In the genomic region with DNA sequence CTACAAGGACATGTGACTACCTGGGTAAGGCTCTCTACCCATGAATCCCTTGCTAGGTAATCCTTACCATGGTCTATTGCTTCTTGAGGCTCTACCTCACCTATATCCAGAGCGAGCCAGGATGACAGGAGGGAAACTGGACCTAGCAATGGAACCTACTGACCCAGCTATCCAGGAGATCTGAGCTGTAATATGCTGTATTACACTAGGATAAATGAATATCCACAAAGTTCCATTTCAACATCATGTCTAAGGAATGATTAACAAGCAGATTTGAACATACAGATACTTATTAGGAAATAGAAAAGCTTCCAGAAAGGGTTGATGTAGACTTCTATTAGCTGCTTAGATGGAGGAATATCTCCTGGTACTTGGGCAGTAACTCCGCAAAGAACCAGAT, we compare ENCODE assay signal across 16 cellular contexts.
A peak's percentile ranks its signal among the peaks of the same experiment; 100 is the strongest.
DNase-seq lines count a peak whose midpoint lies in the region; ATAC-seq, FAIRE-seq and TF ChIP-seq lines count a peak whose summit lies in the region.
"Had no signal": no experiment of that assay in that cellular context is flagged by ENCODE, and none has a peak within 500 bp of the region (broad histone marks: within the 10 kb centered on the region; RNA-seq: fewer than 3 reads in every experiment).

No MANE protein-coding gene starts in this region.

- peak overlapping the region; percentile 54 for H3K27ac Mint-ChIP-seq in T-helper 17 cell
- H3K27ac Mint-ChIP-seq: H9 had no signal

- H3K9me2 ChIP-seq in hepatocyte (replicated peaks; ENCODE audit: insufficient read depth), result no peaks in the 10 kb centered on the region

- H3K79me2 ChIP-seq in hepatocyte, result peaks cover 49% of the 10 kb centered on the region

- peaks cover 2% of the 10 kb centered on the region for H3K36me3 Mint-ChIP-seq in T-helper 17 cell (ENCODE audit: low read depth)

- no peak overlapping the region for H3K4me3 Mint-ChIP-seq in T-helper 17 cell
- H3K4me3 Mint-ChIP-seq: CD4-positive, alpha-beta memory T cell; H9 had no signal

- POLR2A ChIA-PET in A549 (lab: Yijun Ruan, JAX), result no interaction called here

- H3K4me3 ChIP-seq in A549 (no peak overlapping the region), hepatocyte (no peak overlapping the region), pancreas (no peak overlapping the region)

- no peaks in the 10 kb centered on the region for H4K20me1 ChIP-seq in hepatocyte (ENCODE audit: insufficient read depth, poor library complexity, severe bottlenecking)

- H3K27me3 ChIP-seq in hepatocyte (no peaks in the 10 kb centered on the region), pancreas (no peaks in the 10 kb centered on the region)

- ATAC-seq in A549, result no peak; a peak in 2 of 6 replicates
- ATAC-seq in T-helper 17 cell, result no peak
- ATAC-seq in pancreas, result peak in 3 of 4 donors; percentile 11 to 21 (median 18)
- ATAC-seq in GM18519 (IDR thresholded peaks at IDR 0.05; ENCODE audit: low FRiP score, unreplicated experiment), result no peak

- WGBS in A549 (ENCODE audit: missing lambda C conversion rate), result 100% methylated on average over 2 of the region's 2 CpGs
- WGBS in hepatocyte (ENCODE audit: low lambda C conversion rate, missing lambda C conversion rate), result 100% methylated on average over 2 of the region's 2 CpGs
- WGBS in pancreas, 2 donors, result 94 to 100% methylated on average over 2 of the region's 2 CpGs

- no peak for TF ChIP-seq EP300 in A549 (IDR thresholded peaks at IDR 0.05)

- no peak for TF ChIP-seq RAD21 in A549 (conservative IDR thresholded peaks at IDR 0.05 in 1 of 2, IDR thresholded peaks at IDR 0.05 in 1 of 2)

- H3K36me3 ChIP-seq in hepatocyte (replicated peaks; ENCODE audit: insufficient read depth, low read depth), result no peaks in the 10 kb centered on the region
- no peaks in the 10 kb centered on the region for H3K36me3 ChIP-seq in pancreas

- H3K27ac ChIP-seq in A549 (0 out of 6 replicates have a peak overlapping the region, but pooled peaks of 1 of the 2 experiments have one; percentile 15), hepatocyte (peak overlapping the region; percentile 65), pancreas (no peak overlapping the region)

- H2AFZ ChIP-seq in hepatocyte, result no peak overlapping the region

- intact Hi-C loops in pancreas (cut with DNase I), result no loop called here

- H3K4me1 ChIP-seq in A549, result peaks cover 19% of the 10 kb centered on the region
- peaks cover 15% of the 10 kb centered on the region for H3K4me1 ChIP-seq in hepatocyte (ENCODE audit: insufficient read depth)
- peaks cover 0 to 13% (median 5%) of the 10 kb centered on the region in 3 donors for H3K4me1 ChIP-seq in pancreas

- peaks cover 17% of the 10 kb centered on the region for H3K4me1 Mint-ChIP-seq in T-helper 17 cell
- H3K4me1 Mint-ChIP-seq: H9 had no signal

- H3K27me3 Mint-ChIP-seq in T-helper 17 cell, result no peaks in the 10 kb centered on the region
- H3K27me3 Mint-ChIP-seq: CD4-positive, alpha-beta memory T cell had no signal

- no peaks in the 10 kb centered on the region; the same call in 2 of the 3 replicates for H3K9me3 ChIP-seq in A549
- H3K9me3 ChIP-seq in T-helper 17 cell (ENCODE audit: control insufficient read depth, low read length, poor library complexity, severe bottlenecking), result no peaks in the 10 kb centered on the region
- no peaks in the 10 kb centered on the region for H3K9me3 ChIP-seq in hepatocyte (ENCODE audit: low read depth)
- H3K9me3 ChIP-seq in pancreas, result no peaks in the 10 kb centered on the region

- no peak for TF ChIP-seq CTCF in A549 (IDR thresholded peaks at IDR 0.05)
- no peak for TF ChIP-seq CTCF in hepatocyte (IDR thresholded peaks at IDR 0.05; ENCODE audit: poor library complexity)
- TF ChIP-seq CTCF in pancreas (IDR thresholded peaks at IDR 0.05), result no peak

- no peak for TF ChIP-seq POLR2A in A549 (IDR thresholded peaks at IDR 0.05; ENCODE audit: low read length)

- H3K4me2 ChIP-seq in A549 (peak overlapping the region; percentile 38), hepatocyte (peak overlapping the region; percentile 23)

- FAIRE-seq in A549 (lab: Jason Lieb, UNC) (no peak), pancreas (lab: Jason Lieb, UNC) (no peak)

- CTCF ChIA-PET in A549 (lab: Yijun Ruan, JAX), result interaction anchor here (0.6 kb wide), 1 partner anchor 157 kb away, joined by 3 read pairs; no protein-coding TSS in a partner anchor

- no peak for DNase-seq in A549 (ENCODE audit: low read depth in 1 of 2, low spot score in 1 of 2)
- no peak for DNase-seq in T-helper 17 cell
- no peak for DNase-seq in hepatocyte (ENCODE audit: low spot score)
- no peak for DNase-seq in pancreas
- no peak for DNase-seq in NCI-H1694 treated with DMSO at 0.1 percent for 48 hours (lab: John Stamatoyannopoulos, UW)
- no peak for DNase-seq in HCEC 1CT
- no peak for DNase-seq in NAMALWA (ENCODE audit: low spot score)
- DNase-seq: 8988T; CD4-positive, alpha-beta memory T cell; H9; MV-4-11; NCI-H1417 treated with DMSO at 0.1 percent for 48 hours; NCI-H2029; NCI-H510A treated with DMSO at 0.1 percent for 48 hours; NCI-H82 had no signal

TF ChIP-seq in A549, 52 proteins besides CTCF, POLR2A, EP300 and RAD21:
- no peak for TF ChIP-seq FOSB (CRISPR knock-in tag; IDR thresholded peaks at IDR 0.05)
- no peak for TF ChIP-seq TFCP2L1 (CRISPR knock-in tag; IDR thresholded peaks at IDR 0.05)
- TF ChIP-seq RARB (CRISPR knock-in tag; IDR thresholded peaks at IDR 0.05), result no peak
- TF ChIP-seq ZC3H11A (IDR thresholded peaks at IDR 0.05), result no peak
- no peak for TF ChIP-seq FOSL2 (IDR thresholded peaks at IDR 0.05)
- TF ChIP-seq FOSL2 (CRISPR knock-in tag; IDR thresholded peaks at IDR 0.05), result no peak
- no peak for TF ChIP-seq RFX5 (IDR thresholded peaks at IDR 0.05)
- TF ChIP-seq FOXS1 (CRISPR knock-in tag; IDR thresholded peaks at IDR 0.05), result no peak
- TF ChIP-seq JUNB (IDR thresholded peaks at IDR 0.05), result no peak
- TF ChIP-seq CHD2 (IDR thresholded peaks at IDR 0.05; ENCODE audit: low read length, partially characterized antibody), result no peak
- TF ChIP-seq BHLHE40 (IDR thresholded peaks at IDR 0.05; ENCODE audit: low read depth, low read length), result no peak
- TF ChIP-seq ATOH8 (CRISPR knock-in tag; IDR thresholded peaks at IDR 0.05; ENCODE audit: low read depth), result no peak
- no peak for TF ChIP-seq HEYL (CRISPR knock-in tag; IDR thresholded peaks at IDR 0.05)
- TF ChIP-seq, protein P1, sequence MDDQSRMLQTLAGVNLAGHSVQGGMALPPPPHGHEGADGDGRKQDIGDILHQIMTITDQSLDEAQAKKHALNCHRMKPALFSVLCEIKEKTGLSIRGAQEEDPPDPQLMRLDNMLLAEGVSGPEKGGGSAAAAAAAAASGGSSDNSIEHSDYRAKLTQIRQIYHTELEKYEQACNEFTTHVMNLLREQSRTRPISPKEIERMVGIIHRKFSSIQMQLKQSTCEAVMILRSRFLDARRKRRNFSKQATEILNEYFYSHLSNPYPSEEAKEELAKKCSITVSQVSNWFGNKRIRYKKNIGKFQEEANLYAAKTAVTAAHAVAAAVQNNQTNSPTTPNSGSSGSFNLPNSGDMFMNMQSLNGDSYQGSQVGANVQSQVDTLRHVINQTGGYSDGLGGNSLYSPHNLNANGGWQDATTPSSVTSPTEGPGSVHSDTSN (IDR thresholded peaks at IDR 0.05), result no peak
- TF ChIP-seq SREBF2 (IDR thresholded peaks at IDR 0.05), result no peak
- TF ChIP-seq EHF (CRISPR knock-in tag; IDR thresholded peaks at IDR 0.05), result no peak
- TF ChIP-seq NR3C1 (IDR thresholded peaks at IDR 0.05), result no peak
- no peak for TF ChIP-seq ESRRA (IDR thresholded peaks at IDR 0.05; ENCODE audit: borderline replicate concordance, low read length)

Comparison
In these comparisons a context has a peak if more than half of its experiments do, and no peak if none do; other contexts are left out.
1. ATAC-seq: peak in pancreas (3 of 4); none in A549 (0 of 2), T-helper 17 cell (single experiment) and GM18519 (single experiment).